In the genomic region with DNA sequence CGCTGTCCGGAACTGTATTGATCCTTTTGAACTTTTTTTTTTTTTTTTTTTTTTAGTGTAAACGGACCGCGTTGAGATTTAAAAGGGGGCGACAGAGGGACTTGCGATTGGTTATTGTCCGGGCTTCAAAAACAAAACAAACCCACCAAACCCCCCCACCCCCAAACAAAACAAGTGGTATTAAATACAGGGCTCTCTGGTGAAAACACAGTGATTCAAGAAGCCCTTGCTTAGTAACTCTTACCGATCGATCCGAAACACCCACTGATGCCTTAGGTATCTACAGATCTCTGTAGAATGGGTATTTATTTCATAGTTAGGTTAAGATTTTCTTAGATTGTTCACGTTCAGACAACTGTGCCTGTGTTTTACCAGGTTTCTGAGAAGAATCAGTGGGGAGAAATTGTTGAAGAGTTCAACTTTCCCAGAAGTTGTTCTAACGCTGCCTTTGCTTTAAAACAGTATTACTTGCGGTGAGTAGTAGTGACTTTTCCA, we compare ENCODE assay signal across 8 cellular contexts. TPM values are rescaled to one million over a fixed set of nuclear protein-coding genes. Genes with fewer than 3 reads are reported as not detected.
A peak's percentile ranks its signal among the peaks of the same experiment; 100 is the strongest.
DNase-seq lines count a peak whose midpoint lies in the region; ATAC-seq and TF ChIP-seq lines count a peak whose summit lies in the region.

No MANE protein-coding gene starts in this region.

- H3K36me3 ChIP-seq in ES-I3 (ENCODE audit: insufficient read depth, low read length) (no peaks in the 10 kb centered on the region), gastroesophageal sphincter (no peaks in the 10 kb centered on the region), rectal smooth muscle tissue (ENCODE audit: control insufficient read depth, insufficient read depth, low read length) (no peaks in the 10 kb centered on the region)

- H3K9me3 ChIP-seq in ES-I3 (ENCODE audit: control insufficient read depth, insufficient read depth, low read length) (no peaks in the 10 kb centered on the region), gastroesophageal sphincter (no peaks in the 10 kb centered on the region)

- ATAC-seq in activated CD8-positive, alpha-beta T cell treated with anti-CD3 and anti-CD28 coated beads, Interleukin-2, amount 10 ng/mL, durations not matched to agents 7 days and 5 days = no peak
- ATAC-seq in gastroesophageal sphincter (no peak), HG03196 (IDR thresholded peaks at IDR 0.05; ENCODE audit: unreplicated experiment) (no peak)

- peak overlapping the region; percentile 88 for H3K27ac Mint-ChIP-seq in activated CD8-positive, alpha-beta T cell treated with anti-CD3 and anti-CD28 coated beads, Interleukin-2, amount 10 ng/mL, durations not matched to agents 7 days and 5 days

- TF ChIP-seq CTCF in LNCaP clone FGC (IDR thresholded peaks at IDR 0.05; ENCODE audit: control insufficient read depth, extremely low read depth, insufficient read depth) (no peak), gastroesophageal sphincter (IDR thresholded peaks at IDR 0.05) (no peak)

- peak overlapping the region; percentile 100 for H3K4me3 Mint-ChIP-seq in activated CD8-positive, alpha-beta T cell treated with anti-CD3 and anti-CD28 coated beads, Interleukin-2, amount 10 ng/mL, durations not matched to agents 7 days and 5 days

- H3K4me1 Mint-ChIP-seq in activated CD8-positive, alpha-beta T cell treated with anti-CD3 and anti-CD28 coated beads, Interleukin-2, amount 10 ng/mL, durations not matched to agents 7 days and 5 days (ENCODE audit: low read depth) = peaks cover 26% of the 10 kb centered on the region

- H3K4me3 ChIP-seq in LNCaP clone FGC (ENCODE audit: low read depth, low read length) = peak overlapping the region; percentile 98
- peak overlapping the region; percentile 89 to 93 for H3K4me3 ChIP-seq in gastroesophageal sphincter
- peak overlapping the region; percentile 91 for H3K4me3 ChIP-seq in rectal smooth muscle tissue (ENCODE audit: low read length)

- TF ChIP-seq EP300 in gastroesophageal sphincter (IDR thresholded peaks at IDR 0.05) = no peak

- H3K27me3 ChIP-seq in gastroesophageal sphincter = no peaks in the 10 kb centered on the region
- H3K27me3 ChIP-seq in rectal smooth muscle tissue (ENCODE audit: control insufficient read depth, insufficient read depth, low read length) = no peaks in the 10 kb centered on the region

- H3K27ac ChIP-seq in gastroesophageal sphincter = peak overlapping the region; percentile 98 to 100 (median 100)
- H3K27ac ChIP-seq in rectal smooth muscle tissue (ENCODE audit: low read depth, low read length) = peak overlapping the region; percentile 90

- H3K9ac ChIP-seq in ES-I3 (ENCODE audit: low read depth, low read length) (peak overlapping the region; percentile 92), rectal smooth muscle tissue (ENCODE audit: low read length) (peak overlapping the region; percentile 51)

- no peaks in the 10 kb centered on the region for H3K9me3 Mint-ChIP-seq in activated CD8-positive, alpha-beta T cell treated with anti-CD3 and anti-CD28 coated beads, Interleukin-2, amount 10 ng/mL, durations not matched to agents 7 days and 5 days (ENCODE audit: insufficient read depth)

- no peak for TF ChIP-seq POLR2A in gastroesophageal sphincter (IDR thresholded peaks at IDR 0.05)

- POLR2A ChIA-PET in activated CD8-positive, alpha-beta T cell treated with anti-CD3 and anti-CD28 coated beads, Interleukin-2, amount 10 ng/mL, durations not matched to agents 7 days and 5 days (lab: Charles Lee) = interaction anchor here (0.7 to 6.0 kb wide), 10 partner anchors 12 to 1485 kb away, joined by 3 to 57 read pairs (median 4); a partner anchor contains a TSS

- H3K27me3 Mint-ChIP-seq in activated CD8-positive, alpha-beta T cell treated with anti-CD3 and anti-CD28 coated beads, Interleukin-2, amount 10 ng/mL, durations not matched to agents 7 days and 5 days (ENCODE audit: low read depth) = no peaks in the 10 kb centered on the region

- DNase-seq in LNCaP clone FGC (ENCODE audit: low read depth) (no peak), occipital lobe (lab: John Stamatoyannopoulos, UW) (no peak), GOT3 (lab: John Stamatoyannopoulos, UW) (no peak)
- DNase-seq in activated CD8-positive, alpha-beta T cell treated with anti-CD3 and anti-CD28 coated beads, Interleukin-2, amount 10 ng/mL, durations not matched to agents 7 days and 5 days = peak; percentile 58

- CTCF ChIA-PET in activated CD8-positive, alpha-beta T cell treated with anti-CD3 and anti-CD28 coated beads, Interleukin-2, amount 10 ng/mL, durations not matched to agents 7 days and 5 days (lab: Charles Lee) = interaction anchor here (3.0 to 11.5 kb wide), 3 partner anchors 12 to 184 kb away, joined by 20 to 195 read pairs (median 100); no protein-coding TSS in a partner anchor

- WGBS in gastroesophageal sphincter (ENCODE audit: low coverage in 1 of 2), 2 donors = 1% methylated on average over 7 to 13 of the region's 14 CpGs

- H3K36me3 Mint-ChIP-seq in activated CD8-positive, alpha-beta T cell treated with anti-CD3 and anti-CD28 coated beads, Interleukin-2, amount 10 ng/mL, durations not matched to agents 7 days and 5 days (ENCODE audit: low read depth) = peaks cover 47% of the 10 kb centered on the region

- H3K4me1 ChIP-seq in ES-I3 (ENCODE audit: insufficient read depth, low read length) (peaks cover 6% of the 10 kb centered on the region; the same call in 1 of the 2 replicates), gastroesophageal sphincter (peaks cover 8 to 49% (median 8%) of the 10 kb centered on the region in 3 donors), rectal smooth muscle tissue (ENCODE audit: control insufficient read depth, insufficient read depth, low read length) (peaks cover 17% of the 10 kb centered on the region)

RNA-seq across cellular contexts. Expression of a gene that starts 1.4 kb away (rescaled TPM):
- 10 to 100 TPM; 49.0 to 52.3 TPM for total RNA-seq in activated CD8-positive, alpha-beta T cell treated with anti-CD3 and anti-CD28 coated beads, Interleukin-2, amount 10 ng/mL, durations not matched to agents 7 days and 5 days
- 10 to 100 TPM; 28.9 to 49.0 (median 32.1) TPM for total RNA-seq in gastroesophageal sphincter
- 46.5 TPM for total RNA-seq in occipital lobe
